Comparison of ENCODE assay signal across 1 cellular context in genomic region chr6:144063744-144064401, GRCh38.
TF ChIP-seq lines count a peak whose summit lies in the region.

No MANE protein-coding gene starts in this region.

TF ChIP-seq in H1, 55 proteins besides CTCF, POLR2A, EP300 and RAD21:
- TF ChIP-seq POLR2AphosphoS5 (IDR thresholded peaks at IDR 0.05; ENCODE audit: low read depth, low read length) (no peak), ASH2L (IDR thresholded peaks at IDR 0.05; ENCODE audit: low read length) (peak; percentile 65), CHD7 (IDR thresholded peaks at IDR 0.05; ENCODE audit: insufficient replicate concordance, low read length) (no peak), MAX (IDR thresholded peaks at IDR 0.05) (peak; percentile 78), USF2 (IDR thresholded peaks at IDR 0.05; ENCODE audit: low read length) (no peak), SIN3A (conservative IDR thresholded peaks at IDR 0.05 in 1 of 2, IDR thresholded peaks at IDR 0.05 in 1 of 2; ENCODE audit: low read depth in 1 of 2, low read length in 2 of 2) (0 out of 4 replicates have a peak, but pooled peaks have one; percentile 8 to 32), SUZ12 (IDR thresholded peaks at IDR 0.05; ENCODE audit: low read length) (peak; percentile 55), CBX8 (IDR thresholded peaks at IDR 0.05; ENCODE audit: borderline replicate concordance, low read depth, low read length) (no peak), SRF (IDR thresholded peaks at IDR 0.05; ENCODE audit: low read depth, low read length) (no peak), YY1 (IDR thresholded peaks at IDR 0.05; ENCODE audit: low read depth, low read length) (no peak), BRCA1 (IDR thresholded peaks at IDR 0.05; ENCODE audit: low read depth, low read length) (no peak), TAF1 (IDR thresholded peaks at IDR 0.05; ENCODE audit: low read depth, low read length) (no peak), CREB1 (IDR thresholded peaks at IDR 0.05) (peak; percentile 65), PHF8 (conservative IDR thresholded peaks at IDR 0.05; ENCODE audit: low read depth, low read length) (peak; percentile 48), KDM4A (IDR thresholded peaks at IDR 0.05; ENCODE audit: low read depth, low read length, severe bottlenecking) (peak; percentile 94), SP4 (IDR thresholded peaks at IDR 0.05; ENCODE audit: low read length) (no peak), EZH2 (IDR thresholded peaks at IDR 0.05; ENCODE audit: low read depth, low read length, severe bottlenecking) (peak; percentile 48), HDAC6 (IDR thresholded peaks at IDR 0.05; ENCODE audit: low read depth, low read length) (no peak), TAF7 (optimal IDR thresholded peaks at IDR 0.05; ENCODE audit: borderline replicate concordance, low read depth, low read length) (no peak), CHD2 (IDR thresholded peaks at IDR 0.05; ENCODE audit: low read length) (no peak), E2F6 (IDR thresholded peaks at IDR 0.05) (peak; percentile 65; the same call in 1 of the 2 replicates), TBP (IDR thresholded peaks at IDR 0.05; ENCODE audit: low read depth, low read length) (0 out of 2 replicates have a peak, but pooled peaks have one; percentile 5), ATF2 (IDR thresholded peaks at IDR 0.05; ENCODE audit: low read length) (no peak), POU5F1 (IDR thresholded peaks at IDR 0.05; ENCODE audit: low read depth, low read length) (no peak), SP1 (IDR thresholded peaks at IDR 0.05; ENCODE audit: low read depth, low read length) (no peak)
